Comparison of ENCODE assay signal across 28 cellular contexts in the genomic region with DNA sequence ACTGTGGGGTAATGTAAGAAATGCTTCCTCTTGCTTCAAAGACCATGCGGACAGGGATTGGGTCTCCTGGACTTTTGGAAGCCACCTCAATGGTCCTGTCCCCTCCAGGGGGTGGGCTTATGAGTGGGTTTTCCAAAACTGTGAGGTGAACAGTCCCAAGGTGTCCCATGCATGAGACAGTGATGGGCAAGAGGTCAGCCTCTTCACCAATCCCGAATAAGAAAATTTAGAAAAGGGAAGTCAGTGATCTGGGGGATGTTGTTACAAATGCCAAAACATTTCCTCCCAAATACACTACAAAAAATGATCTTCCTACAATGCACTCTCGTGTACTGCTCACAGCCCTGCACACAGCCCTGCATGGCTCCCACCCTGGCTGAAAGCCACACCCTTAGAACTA.
"Had no signal": no experiment of that assay in that cellular context is flagged by ENCODE, and none has a peak within 500 bp of the region (broad histone marks: within the 10 kb centered on the region; RNA-seq: fewer than 3 reads in every experiment).

No MANE protein-coding gene starts in this region.

- H3K9me3 Mint-ChIP-seq: natural killer cell; neural progenitor cell; stimulated activated effector memory CD8-positive, alpha-beta T cell treated with anti-CD3 and anti-CD28 coated beads, Interleukin-12 subunit alpha, Interleukin-12 subunit beta, amount 100 ng/mL, for 72 hours; type B pancreatic cell had no signal

- H3K27ac ChIP-seq: neural progenitor cell, ovary, parathyroid adenoma, psoas muscle, right lobe of liver, sigmoid colon, stomach, thoracic aorta, tibial artery, transverse colon, upper lobe of right lung, uterus had no signal

- H3K4me3 Mint-ChIP-seq: natural killer cell; nephron; neural progenitor cell; stimulated activated effector memory CD8-positive, alpha-beta T cell treated with anti-CD3 and anti-CD28 coated beads, Interleukin-12 subunit alpha, Interleukin-12 subunit beta, amount 100 ng/mL, for 72 hours; stimulated activated naive B cell treated with anti-CD40 and anti-IgM and Interleukin-4, amounts not matched to agents 10 μg/mL and 1 μg/mL and 100 μg/mL, for 72 hours; stimulated activated naive CD8-positive, alpha-beta T cell treated with anti-CD3 and anti-CD28 coated beads, Interleukin-15, Interleukin-2, amounts not matched to agents 100 ng/mL and 50 ng/mL, for 24 hours; type B pancreatic cell had no signal

- H3K36me3 Mint-ChIP-seq: natural killer cell; neural progenitor cell; stimulated activated effector memory CD8-positive, alpha-beta T cell treated with anti-CD3 and anti-CD28 coated beads, Interleukin-12 subunit alpha, Interleukin-12 subunit beta, amount 100 ng/mL, for 72 hours; type B pancreatic cell had no signal

- H3K4me3 ChIP-seq: neural progenitor cell, ovary, psoas muscle, right lobe of liver, sigmoid colon, stomach, thoracic aorta, tibial artery, transverse colon, upper lobe of right lung, uterus had no signal

- H3K4me2 ChIP-seq: neural progenitor cell had no signal

- H2AFZ ChIP-seq: neural progenitor cell, parathyroid adenoma had no signal

- H3K27me3 Mint-ChIP-seq: type B pancreatic cell had no signal

- ATAC-seq: natural killer cell; psoas muscle; right cardiac atrium; right lobe of liver; stimulated activated effector memory CD8-positive, alpha-beta T cell treated with anti-CD3 and anti-CD28 coated beads, Interleukin-12 subunit alpha, Interleukin-12 subunit beta, amount 100 ng/mL, for 72 hours; stimulated activated naive B cell treated with anti-CD40 and anti-IgM and Interleukin-4, amounts not matched to agents 10 μg/mL and 1 μg/mL and 100 μg/mL, for 72 hours; upper lobe of right lung had no signal

- H3K36me3 ChIP-seq: neural progenitor cell, ovary, right lobe of liver, sigmoid colon, stomach, thoracic aorta, tibial artery, transverse colon, upper lobe of right lung, uterus had no signal

- H3K27me3 ChIP-seq: neural progenitor cell, ovary, right lobe of liver, sigmoid colon, stomach, tibial artery, transverse colon, upper lobe of right lung, uterus had no signal

- H3K27ac Mint-ChIP-seq: natural killer cell; nephron; neural progenitor cell; progenitor cell of endocrine pancreas; stimulated activated effector memory CD8-positive, alpha-beta T cell treated with anti-CD3 and anti-CD28 coated beads, Interleukin-12 subunit alpha, Interleukin-12 subunit beta, amount 100 ng/mL, for 72 hours; stimulated activated naive B cell treated with anti-CD40 and anti-IgM and Interleukin-4, amounts not matched to agents 10 μg/mL and 1 μg/mL and 100 μg/mL, for 72 hours; stimulated activated naive CD8-positive, alpha-beta T cell treated with anti-CD3 and anti-CD28 coated beads, Interleukin-15, Interleukin-2, amounts not matched to agents 100 ng/mL and 50 ng/mL, for 24 hours; type B pancreatic cell had no signal

- H3K4me1 ChIP-seq: parathyroid adenoma, psoas muscle, right lobe of liver, sigmoid colon, stomach, tibial artery, transverse colon, upper lobe of right lung, uterus had no signal

- H3K79me2 ChIP-seq: parathyroid adenoma had no signal

- H3K4me1 Mint-ChIP-seq: natural killer cell; nephron; stimulated activated effector memory CD8-positive, alpha-beta T cell treated with anti-CD3 and anti-CD28 coated beads, Interleukin-12 subunit alpha, Interleukin-12 subunit beta, amount 100 ng/mL, for 72 hours; stimulated activated naive B cell treated with anti-CD40 and anti-IgM and Interleukin-4, amounts not matched to agents 10 μg/mL and 1 μg/mL and 100 μg/mL, for 72 hours had no signal

- DNase-seq: natural killer cell; occipital lobe; ovary; posterior cingulate gyrus; psoas muscle; right cardiac atrium; right lobe of liver; sigmoid colon; small intestine; stimulated activated CD4-positive, alpha-beta T cell treated with anti-CD3 and anti-CD28 coated beads, Interleukin-15, amount 100 ng/mL, for 24 hours; stimulated activated CD4-positive, alpha-beta T cell treated with anti-CD3 and anti-CD28 coated beads, Interleukin-2, amount 100 ng/mL, for 24 hours; stimulated activated CD4-positive, alpha-beta T cell treated with anti-CD3 and anti-CD28 coated beads, Interleukin-2, amount 100 ng/mL, for 48 hours; stimulated activated CD4-positive, alpha-beta T cell treated with anti-CD3 and anti-CD28 coated beads, Interleukin-4, amount 100 ng/mL, for 24 hours; stimulated activated naive B cell treated with anti-CD40 and anti-IgM and Interleukin-4, amounts not matched to agents 10 μg/mL and 1 μg/mL and 100 μg/mL, for 72 hours; stimulated activated naive CD4-positive, alpha-beta T cell treated with Interleukin-2 at 50 U/mL for 16 hours; stomach; tibial artery; transverse colon; upper lobe of right lung; uterus had no signal
